Comparison of ENCODE assay signal across 20 cellular contexts in the genomic region with DNA sequence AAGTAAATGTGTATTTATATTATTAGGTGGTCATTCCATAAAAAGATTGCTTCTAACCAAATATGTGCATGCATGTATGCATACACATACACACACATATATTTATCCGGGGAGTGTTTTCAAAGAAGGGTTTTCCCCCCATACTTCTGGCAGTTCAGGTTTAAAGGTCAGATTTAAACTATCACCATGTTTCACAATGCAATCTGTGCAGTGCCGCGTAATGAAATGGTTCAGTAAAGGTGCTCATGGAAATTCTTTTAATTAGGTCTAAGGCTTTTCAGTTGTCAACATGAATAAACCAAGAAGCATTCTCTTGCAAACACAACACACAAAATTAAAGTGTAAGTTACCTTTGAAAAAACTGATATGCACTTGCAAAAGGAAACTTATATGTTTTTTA.
DNase-seq lines count a peak whose midpoint lies in the region; ATAC-seq, FAIRE-seq and TF ChIP-seq lines count a peak whose summit lies in the region.
"Had no signal": no experiment of that assay in that cellular context is flagged by ENCODE, and none has a peak within 500 bp of the region (broad histone marks: within the 10 kb centered on the region; RNA-seq: fewer than 3 reads in every experiment).

No MANE protein-coding gene starts in this region.

- no peaks in the 10 kb centered on the region for H3K79me2 ChIP-seq in HepG2 (ENCODE audit: insufficient read depth, low read length)
- H3K79me2 ChIP-seq in MM.1S (ENCODE audit: low read length) = no peaks in the 10 kb centered on the region

- 74% methylated on average over 3 of the region's 3 CpGs for WGBS in HepG2 (ENCODE audit: low lambda C conversion rate)
- 78% methylated on average over 3 of the region's 3 CpGs for WGBS in right lobe of liver (ENCODE audit: insufficient coverage, low coverage, low lambda C conversion rate, missing lambda C conversion rate)

- TF ChIP-seq CTCF in HepG2 (CRISPR knock-in tag; IDR thresholded peaks at IDR 0.05) (no peak), right lobe of liver (IDR thresholded peaks at IDR 0.05) (no peak), MM.1S (IDR thresholded peaks at IDR 0.05; ENCODE audit: low read length) (no peak), brain (conservative IDR thresholded peaks at IDR 0.05) (no peak)

- H3K4me1 Mint-ChIP-seq in brain = peaks cover 44% of the 10 kb centered on the region

- in situ Hi-C loops in HepG2 (cut with HindIII; ENCODE audit: extremely low pct_ligation_motif_present, low pct_unique_long_range_greater_than_20kb) = no loop called here

- no peak for TF ChIP-seq RAD21 in HepG2 (CRISPR knock-in tag; IDR thresholded peaks at IDR 0.05)

- no peaks in the 10 kb centered on the region for H3K27me3 ChIP-seq in HepG2 (ENCODE audit: control insufficient read depth in 1 of 2, insufficient read depth in 2 of 2, low read length in 2 of 2)
- no peaks in the 10 kb centered on the region for H3K27me3 ChIP-seq in right lobe of liver
- no peaks in the 10 kb centered on the region for H3K27me3 ChIP-seq in MM.1S (replicated peaks; ENCODE audit: insufficient read depth, low read length)
- H3K27me3 ChIP-seq: BLaER1 had no signal

- H3K9ac ChIP-seq in HepG2 (ENCODE audit: insufficient read depth, low read depth, low read length) = no peak overlapping the region
- H3K9ac ChIP-seq in MM.1S (ENCODE audit: low read length) = no peak overlapping the region
- H3K9ac ChIP-seq: BLaER1, GM23248 had no signal

- H3K27ac ChIP-seq in HepG2 (ENCODE audit: extremely low read length, insufficient read depth, low read length) (no peak overlapping the region), right lobe of liver (no peak overlapping the region), MM.1S (ENCODE audit: low read length) (no peak overlapping the region)
- H3K27ac ChIP-seq: BLaER1, GM23248, HL-60 had no signal

- POLR2A ChIA-PET in HepG2 (lab: Yijun Ruan, JAX) = no interaction called here

- CTCF ChIA-PET in HepG2 (lab: Yijun Ruan, JAX; ENCODE audit: low intra/inter-chr PET ratio, low total read pairs) = no interaction called here

- peaks cover 5% of the 10 kb centered on the region for H3K27me3 Mint-ChIP-seq in brain
- H3K27me3 Mint-ChIP-seq: CD4-positive, alpha-beta memory T cell had no signal

- H3K4me2 ChIP-seq in HepG2 (ENCODE audit: low read depth, low read length) (no peak overlapping the region), MM.1S (ENCODE audit: low read depth, low read length) (peak overlapping the region; percentile 9; the same call in 1 of the 2 replicates)
- H3K4me2 ChIP-seq: BLaER1 had no signal

- DNase-seq in HepG2 (ENCODE audit: low spot score) (no peak), right lobe of liver (no peak), MM.1S (no peak), retina (peak; percentile 45), SIG-M5 treated with dmso at 0.1 percent for 504 hours (lab: John Stamatoyannopoulos, UW; ENCODE audit: unreplicated experiment) (no peak), T1000 (lab: John Stamatoyannopoulos, UW) (no peak)
- DNase-seq: 8988T; CD4-positive, alpha-beta memory T cell; DMS153; DMS79; GDM1; GM23248; IMR-90 had no signal

- no peak for TF ChIP-seq POLR2A in HepG2 (IDR thresholded peaks at IDR 0.05; ENCODE audit: insufficient read depth in 1 of 2, low read depth in 2 of 2, low read length in 2 of 2)
- no peak for TF ChIP-seq POLR2A in right lobe of liver (IDR thresholded peaks at IDR 0.05)

- H3K9me3 Mint-ChIP-seq in brain = peaks cover 0 to 7% (median 5%) of the 10 kb centered on the region in 5 experiments
- H3K9me3 Mint-ChIP-seq: CD14-positive monocyte had no signal

- H4K20me1 ChIP-seq in HepG2 (ENCODE audit: insufficient read depth, low read length) (no peaks in the 10 kb centered on the region), MM.1S (ENCODE audit: insufficient read depth, low read length) (no peaks in the 10 kb centered on the region)
- H4K20me1 ChIP-seq: BLaER1 had no signal

- H3K36me3 Mint-ChIP-seq in brain = peaks cover 6% of the 10 kb centered on the region

- H3K9me2 ChIP-seq in MM.1S (replicated peaks; ENCODE audit: insufficient read depth, low read length) = no peaks in the 10 kb centered on the region

- H3K4me1 ChIP-seq in HepG2 (ENCODE audit: insufficient read depth, low read length) (peaks cover 16% of the 10 kb centered on the region), right lobe of liver (no peaks in the 10 kb centered on the region), MM.1S (ENCODE audit: low read length) (peaks cover 40% of the 10 kb centered on the region)

- peak overlapping the region in 4 of 5 experiments; percentile 2 to 61 (median 16) for H3K27ac Mint-ChIP-seq in brain
- H3K27ac Mint-ChIP-seq: CD14-positive monocyte; CD4-positive, alpha-beta memory T cell had no signal

- ATAC-seq in HepG2 = no peak
- ATAC-seq in right lobe of liver = no peak
- ATAC-seq in HG03571 (IDR thresholded peaks at IDR 0.05; ENCODE audit: unreplicated experiment) = no peak

- BruUV-seq in HepG2 (replicated peaks; lab: Mats Ljungman, UMichigan) = no TSS peak

- no peak for TF ChIP-seq EP300 in HepG2 (IDR thresholded peaks at IDR 0.05; ENCODE audit: low read depth in 2 of 2, low read length in 2 of 2)
- TF ChIP-seq EP300 in HepG2 (CRISPR knock-in tag; IDR thresholded peaks at IDR 0.05; ENCODE audit: borderline replicate concordance) = no peak

- H3K9me3 ChIP-seq in HepG2 (ENCODE audit: low read length) = no peaks in the 10 kb centered on the region
- no peaks in the 10 kb centered on the region for H3K9me3 ChIP-seq in right lobe of liver
- H3K9me3 ChIP-seq in MM.1S (replicated peaks; ENCODE audit: insufficient read depth, low read length) = no peaks in the 10 kb centered on the region
- H3K9me3 ChIP-seq: BLaER1, HAP-1 had no signal

- FAIRE-seq in HepG2 (lab: Jason Lieb, UNC) = peak; percentile 12
- FAIRE-seq: GM19239 had no signal

- intact Hi-C loops in HepG2 (cut with micrococcal nuclease; ENCODE audit: unreplicated experiment) (no loop called here), right lobe of liver (cut with DNase I) (no loop called here)

- peaks cover 14% of the 10 kb centered on the region for H3F3A ChIP-seq in MM.1S (ENCODE audit: insufficient read depth, low read length)

- H3K4me3 Mint-ChIP-seq in brain = peak overlapping the region in 1 of 5 experiments; percentile 3
- H3K4me3 Mint-ChIP-seq: CD14-positive monocyte; CD4-positive, alpha-beta memory T cell had no signal

- H3K36me3 ChIP-seq in HepG2 (replicated peaks in 1 of 2; ENCODE audit: control insufficient read depth in 1 of 2, insufficient read depth in 2 of 2, low read length in 2 of 2) = peaks cover 5 to 13% of the 10 kb centered on the region in 2 experiments
- no peaks in the 10 kb centered on the region for H3K36me3 ChIP-seq in right lobe of liver
- H3K36me3 ChIP-seq in MM.1S (replicated peaks; ENCODE audit: insufficient read depth, low read length) = no peaks in the 10 kb centered on the region
- H3K36me3 ChIP-seq: HAP-1 had no signal

- H3K4me3 ChIP-seq in HepG2 (replicated peaks in 1 of 3; ENCODE audit: insufficient read depth in 1 of 3, low read depth in 2 of 3, low read length in 3 of 3) = no peak overlapping the region
- no peak overlapping the region for H3K4me3 ChIP-seq in right lobe of liver
- no peak overlapping the region for H3K4me3 ChIP-seq in MM.1S (ENCODE audit: low read length)
- H3K4me3 ChIP-seq: BLaER1, GM23248, HAP-1 had no signal

- no peak overlapping the region for H2AFZ ChIP-seq in HepG2 (ENCODE audit: low read length)
- H2AFZ ChIP-seq in MM.1S (ENCODE audit: low read length) = no peak overlapping the region
- H2AFZ ChIP-seq: GM23248 had no signal

TF ChIP-seq in HepG2, 621 proteins besides CTCF, POLR2A, EP300 and RAD21:
- TF ChIP-seq ZFP82 (CRISPR knock-in tag; IDR thresholded peaks at IDR 0.05; ENCODE audit: borderline replicate concordance) = no peak
- no peak for TF ChIP-seq ZNF788 (CRISPR knock-in tag; IDR thresholded peaks at IDR 0.05; ENCODE audit: borderline replicate concordance)
- TF ChIP-seq KAT8 (CRISPR knock-in tag; IDR thresholded peaks at IDR 0.05) = no peak
- no peak for TF ChIP-seq RAD51 (IDR thresholded peaks at IDR 0.05; ENCODE audit: borderline replicate concordance)
- no peak for TF ChIP-seq HHEX (CRISPR knock-in tag; IDR thresholded peaks at IDR 0.05)
- no peak for TF ChIP-seq E2F2 (CRISPR knock-in tag; IDR thresholded peaks at IDR 0.05; ENCODE audit: borderline replicate concordance)
- TF ChIP-seq ZNF138 (CRISPR knock-in tag; IDR thresholded peaks at IDR 0.05; ENCODE audit: low read depth) = no peak
